In the genomic region with DNA sequence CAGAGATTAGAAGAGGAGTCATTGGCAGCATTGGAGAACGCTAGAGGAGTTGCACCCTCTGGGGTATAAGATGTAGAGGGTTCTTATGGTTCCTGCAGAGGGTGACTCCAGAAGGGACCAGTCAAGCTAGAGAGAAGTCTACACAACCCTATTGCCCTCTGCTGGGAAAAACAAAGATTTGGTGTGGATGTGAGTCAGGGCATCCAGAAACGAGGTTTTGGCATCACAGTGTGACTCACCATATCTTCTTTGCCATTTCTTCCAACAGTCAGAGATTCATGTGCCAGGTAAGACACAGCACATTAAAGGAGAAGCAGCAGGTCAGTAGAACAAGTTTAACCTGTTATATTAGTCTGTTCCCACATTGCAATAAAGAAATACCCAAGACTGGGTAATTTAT, we compare ENCODE assay signal across 16 cellular contexts.
"Had no signal": no experiment of that assay in that cellular context is flagged by ENCODE, and none has a peak within 500 bp of the region (broad histone marks: within the 10 kb centered on the region; RNA-seq: fewer than 3 reads in every experiment).

No MANE protein-coding gene starts in this region.

- H3K27ac ChIP-seq: psoas muscle, right lobe of liver, spleen had no signal

- H3K4me1 ChIP-seq: psoas muscle, right lobe of liver, spleen had no signal

- DNase-seq: activated B cell treated with CpG ODN at 0.5 μM for 24 hours; activated CD4-positive, alpha-beta T cell treated with anti-CD3 and anti-CD28 coated beads, Interleukin-2, amount 10 ng/mL, durations not matched to agents 24 days and 14 days; activated CD8-positive, alpha-beta memory T cell treated with anti-CD3 and anti-CD28 coated beads for 24 hours; activated naive CD4-positive, alpha-beta T cell treated with anti-CD3 and anti-CD28 coated beads, Interleukin-2, amount 10 ng/mL, durations not matched to agents 7 days and 5 days; activated T-cell treated with anti-CD3 and anti-CD28 coated beads for 4 hours; effector memory CD4-positive, alpha-beta T cell; erythroblast; glutamatergic neuron; left colon; natural killer cell; psoas muscle; right lobe of liver; spleen; stimulated activated CD4-positive, alpha-beta T cell treated with anti-CD3 and anti-CD28 coated beads, Interleukin-1b, Interleukin-23, amount 100 ng/mL, for 48 hours; stimulated activated naive B cell treated with anti-CD40 and anti-IgM and Interleukin-4, amounts not matched to agents 10 μg/mL and 1 μg/mL and 100 μg/mL, for 72 hours; T-helper 17 cell had no signal

- ATAC-seq: left colon; natural killer cell; psoas muscle; stimulated activated naive B cell treated with anti-CD40 and anti-IgM and Interleukin-4, amounts not matched to agents 10 μg/mL and 1 μg/mL and 100 μg/mL, for 72 hours; T-helper 17 cell had no signal

- H3K4me3 ChIP-seq: psoas muscle, right lobe of liver, spleen had no signal

- H3K27me3 ChIP-seq: right lobe of liver, spleen had no signal

- H3K36me3 ChIP-seq: right lobe of liver, spleen had no signal

- H3K9me3 ChIP-seq: psoas muscle, right lobe of liver had no signal
